In genomic region chr11:115352805-115353483, GRCh38 we compare ENCODE assay signal across 5 cellular contexts.
"Had no signal": no experiment of that assay in that cellular context is flagged by ENCODE, and none has a peak within 500 bp of the region (broad histone marks: within the 10 kb centered on the region; RNA-seq: fewer than 3 reads in every experiment).

No MANE protein-coding gene starts in this region.

- H3K4me3 Mint-ChIP-seq: GM23338, H9, IgD-negative memory B cell had no signal

- H3K4me2 ChIP-seq: GM23338 had no signal

- H3K27ac Mint-ChIP-seq: GM23338, H9, IgD-negative memory B cell had no signal

- H3K9me3 Mint-ChIP-seq: GM23338, H9 had no signal

- H3K4me1 Mint-ChIP-seq: GM23338, H9, IgD-negative memory B cell had no signal

- ATAC-seq: GM23338 had no signal

- H2AFZ ChIP-seq: GM23338 had no signal

- DNase-seq: H9, HCEC 1CT, KBM-7 had no signal

- H3K4me3 ChIP-seq: GM23338 had no signal
